Comparison of ENCODE assay signal across 11 cellular contexts in genomic region chr10:6211341-6212265, GRCh38. TPM values are rescaled to one million over a fixed set of nuclear protein-coding genes. Genes with fewer than 3 reads are reported as not detected.
DNase-seq lines count a peak whose midpoint lies in the region; ATAC-seq, FAIRE-seq and TF ChIP-seq lines count a peak whose summit lies in the region.
"Had no signal": no experiment of that assay in that cellular context is flagged by ENCODE, and none has a peak within 500 bp of the region (broad histone marks: within the 10 kb centered on the region; RNA-seq: fewer than 3 reads in every experiment).

No MANE protein-coding gene starts in this region.

- H3K27me3 ChIP-seq in BLaER1 (no peaks in the 10 kb centered on the region), astrocyte (ENCODE audit: insufficient read depth, low read length) (no peaks in the 10 kb centered on the region)
- H3K27me3 ChIP-seq in naive thymus-derived CD4-positive, alpha-beta T cell (ENCODE audit: control insufficient read depth in 2 of 2, insufficient read depth in 2 of 2, low read length in 2 of 2): no peaks in the 10 kb centered on the region

- H3K27ac ChIP-seq in BLaER1 (peak overlapping the region; percentile 61), astrocyte (ENCODE audit: low read depth, low read length) (no peak overlapping the region)
- no peak overlapping the region for H3K27ac ChIP-seq in naive thymus-derived CD4-positive, alpha-beta T cell (ENCODE audit: low read depth, low read length)

- no peak overlapping the region for H3K4me3 Mint-ChIP-seq in astrocyte (ENCODE audit: unreplicated experiment)
- H3K4me3 Mint-ChIP-seq in naive thymus-derived CD4-positive, alpha-beta T cell: no peak overlapping the region

- no peak overlapping the region for H2AFZ ChIP-seq in astrocyte (ENCODE audit: low read depth, low read length)

- H4K20me1 ChIP-seq in BLaER1 (peaks cover 89% of the 10 kb centered on the region), astrocyte (ENCODE audit: insufficient read depth, low read length) (peaks cover 72% of the 10 kb centered on the region)

- H3K9ac ChIP-seq in BLaER1 (peak overlapping the region; percentile 48; the same call in 1 of the 2 replicates), astrocyte (ENCODE audit: low read length) (peak overlapping the region; percentile 34)

- H3K79me2 ChIP-seq in astrocyte (ENCODE audit: insufficient read depth, low read length): peaks cover 75% of the 10 kb centered on the region

- no peak for TF ChIP-seq CTCF in astrocyte (IDR thresholded peaks at IDR 0.05; ENCODE audit: insufficient read depth, low read depth, low read length)

- H3K36me3 Mint-ChIP-seq in astrocyte (ENCODE audit: low read depth, unreplicated experiment): peaks cover 23% of the 10 kb centered on the region
- H3K36me3 Mint-ChIP-seq in naive thymus-derived CD4-positive, alpha-beta T cell: peaks cover 0 to 19% (median 10%) of the 10 kb centered on the region in 5 donors

- intact Hi-C loops in left ventricle myocardium superior (cut with micrococcal nuclease): no loop called here
- intact Hi-C loops in naive thymus-derived CD4-positive, alpha-beta T cell (cut with micrococcal nuclease): no loop called here

- peaks cover 80% of the 10 kb centered on the region for H3K4me1 ChIP-seq in BLaER1
- peaks cover 28% of the 10 kb centered on the region for H3K4me1 ChIP-seq in astrocyte (ENCODE audit: insufficient read depth, low read length)
- no peaks in the 10 kb centered on the region for H3K4me1 ChIP-seq in naive thymus-derived CD4-positive, alpha-beta T cell (ENCODE audit: control insufficient read depth in 2 of 2, insufficient read depth in 2 of 2, low read length in 2 of 2)

- H3K9me3 Mint-ChIP-seq in astrocyte (ENCODE audit: unreplicated experiment): no peaks in the 10 kb centered on the region
- no peaks in the 10 kb centered on the region for H3K9me3 Mint-ChIP-seq in naive thymus-derived CD4-positive, alpha-beta T cell

- FAIRE-seq in astrocyte (lab: Jason Lieb, UNC): no peak
- FAIRE-seq: GM19239 had no signal

- no peaks in the 10 kb centered on the region for H3K27me3 Mint-ChIP-seq in astrocyte (ENCODE audit: low read depth, unreplicated experiment)
- no peaks in the 10 kb centered on the region for H3K27me3 Mint-ChIP-seq in naive thymus-derived CD4-positive, alpha-beta T cell

- H3K27ac Mint-ChIP-seq in astrocyte (ENCODE audit: unreplicated experiment): no peak overlapping the region
- peak overlapping the region in 2 of 9 donors; percentile 2 to 59 for H3K27ac Mint-ChIP-seq in naive thymus-derived CD4-positive, alpha-beta T cell

- peak overlapping the region; percentile 83 for H3K4me2 ChIP-seq in BLaER1
- peak overlapping the region; percentile 16 for H3K4me2 ChIP-seq in astrocyte (ENCODE audit: low read length)

- no peak overlapping the region for H3K4me3 ChIP-seq in BLaER1
- H3K4me3 ChIP-seq in astrocyte (ENCODE audit: insufficient read depth, low read depth, low read length): no peak overlapping the region
- H3K4me3 ChIP-seq in naive thymus-derived CD4-positive, alpha-beta T cell (ENCODE audit: low read length): no peak overlapping the region

- H3K4me1 Mint-ChIP-seq in astrocyte (ENCODE audit: low read depth, unreplicated experiment): peaks cover 22% of the 10 kb centered on the region
- H3K4me1 Mint-ChIP-seq in naive thymus-derived CD4-positive, alpha-beta T cell: peaks cover 6 to 33% (median 10%) of the 10 kb centered on the region in 7 donors

- peaks cover 55% of the 10 kb centered on the region for H3K36me3 ChIP-seq in BLaER1
- peaks cover 2% of the 10 kb centered on the region for H3K36me3 ChIP-seq in astrocyte (ENCODE audit: insufficient read depth, low read length)
- H3K36me3 ChIP-seq in naive thymus-derived CD4-positive, alpha-beta T cell (ENCODE audit: control insufficient read depth in 2 of 3, insufficient read depth in 3 of 3, low read length in 3 of 3): peaks cover 0 to 32% (median 8%) of the 10 kb centered on the region in 3 experiments

- ATAC-seq in left ventricle myocardium superior (peak; percentile 88), GM19467 (IDR thresholded peaks at IDR 0.05; ENCODE audit: unreplicated experiment) (no peak), HG03571 (IDR thresholded peaks at IDR 0.05; ENCODE audit: unreplicated experiment) (no peak)
- no peak for ATAC-seq in naive thymus-derived CD4-positive, alpha-beta T cell

- H3K9me3 ChIP-seq in BLaER1 (no peaks in the 10 kb centered on the region), astrocyte (ENCODE audit: insufficient read depth, low read depth, low read length) (no peaks in the 10 kb centered on the region)
- H3K9me3 ChIP-seq in naive thymus-derived CD4-positive, alpha-beta T cell (ENCODE audit: control insufficient read depth in 2 of 3, low read length in 3 of 3): no peaks in the 10 kb centered on the region

- DNase-seq in astrocyte (ENCODE audit: low read depth) (peak; percentile 52), left ventricle myocardium superior (peak; percentile 71), pons (ENCODE audit: low spot score) (peak; percentile 90), GOT3 (lab: John Stamatoyannopoulos, UW) (no peak)
- DNase-seq in naive thymus-derived CD4-positive, alpha-beta T cell: no peak
- DNase-seq: amniotic stem cell, NCI-H2171 treated with DMSO at 0.1 percent for 48 hours had no signal

- CTCF ChIA-PET in naive thymus-derived CD4-positive, alpha-beta T cell (lab: Charles Lee): no interaction called here

- POLR2A ChIA-PET in naive thymus-derived CD4-positive, alpha-beta T cell (lab: Charles Lee): no interaction called here

RNA-seq across cellular contexts. Expression of gene PFKFB3, which starts 8.9 kb away (rescaled TPM):
- total RNA-seq in astrocyte: 52.4 and 53.4 TPM in 2 replicates
- total RNA-seq in left ventricle myocardium superior: 30.8 TPM
- 100 to 1,000 TPM in 1 of 5 experiments, 10 to 100 TPM in 4; 65.9 to 129 (median 80.5) TPM for total RNA-seq in naive thymus-derived CD4-positive, alpha-beta T cell
- polyA plus RNA-seq in naive thymus-derived CD4-positive, alpha-beta T cell: 10 to 100 TPM in 1 of 2 donors, 1 to 10 TPM in 1; 2.3 to 13.0 TPM

Comparison
In these comparisons a context has a peak if more than half of its experiments do, and no peak if none do; other contexts are left out.
1. DNase-seq: peak in astrocyte (single experiment), left ventricle myocardium superior (single experiment) and pons (single experiment); none in naive thymus-derived CD4-positive, alpha-beta T cell (0 of 9) and GOT3 (single experiment).